1 cellular context compared by ENCODE assay signal in genomic region chr2:3779650-3780049, GRCh38.
TF ChIP-seq lines count a peak whose summit lies in the region.

No MANE protein-coding gene starts in this region.

TF ChIP-seq in K562, 482 proteins besides CTCF, POLR2A, EP300 and RAD21 (continued from another document):
- TF ChIP-seq ZBTB11 (CRISPR knock-in tag; IDR thresholded peaks at IDR 0.05): no peak
- no peak for TF ChIP-seq SFPQ (IDR thresholded peaks at IDR 0.05; ENCODE audit: low read depth, low read length)
- TF ChIP-seq BCL6 (CRISPR knock-in tag; IDR thresholded peaks at IDR 0.05): no peak
- no peak for TF ChIP-seq ZNF274 (IDR thresholded peaks at IDR 0.05; ENCODE audit: borderline replicate concordance, low read depth, low read length)
- no peak for TF ChIP-seq PKNOX1 (IDR thresholded peaks at IDR 0.05)
- TF ChIP-seq PRMT5 (CRISPR knock-in tag; IDR thresholded peaks at IDR 0.05): no peak
- TF ChIP-seq CEBPG (CRISPR knock-in tag; IDR thresholded peaks at IDR 0.05): no peak
- TF ChIP-seq CEBPG (tag; conservative IDR thresholded peaks at IDR 0.05 in 1 of 2, IDR thresholded peaks at IDR 0.05 in 1 of 2): no peak
- TF ChIP-seq PHF21A (IDR thresholded peaks at IDR 0.05; ENCODE audit: borderline replicate concordance, low read depth): no peak
- TF ChIP-seq NCOR1 (IDR thresholded peaks at IDR 0.05): no peak
- TF ChIP-seq PTBP1 (IDR thresholded peaks at IDR 0.05; ENCODE audit: low read depth, low read length): no peak
- TF ChIP-seq HMGXB4 (CRISPR knock-in tag; IDR thresholded peaks at IDR 0.05): no peak
- no peak for TF ChIP-seq ETV5 (CRISPR knock-in tag; IDR thresholded peaks at IDR 0.05; ENCODE audit: low read depth)
- TF ChIP-seq NR3C1 (CRISPR knock-in tag; IDR thresholded peaks at IDR 0.05): no peak
- TF ChIP-seq ZFPM2 (CRISPR knock-in tag; IDR thresholded peaks at IDR 0.05): no peak
